In the genomic region with DNA sequence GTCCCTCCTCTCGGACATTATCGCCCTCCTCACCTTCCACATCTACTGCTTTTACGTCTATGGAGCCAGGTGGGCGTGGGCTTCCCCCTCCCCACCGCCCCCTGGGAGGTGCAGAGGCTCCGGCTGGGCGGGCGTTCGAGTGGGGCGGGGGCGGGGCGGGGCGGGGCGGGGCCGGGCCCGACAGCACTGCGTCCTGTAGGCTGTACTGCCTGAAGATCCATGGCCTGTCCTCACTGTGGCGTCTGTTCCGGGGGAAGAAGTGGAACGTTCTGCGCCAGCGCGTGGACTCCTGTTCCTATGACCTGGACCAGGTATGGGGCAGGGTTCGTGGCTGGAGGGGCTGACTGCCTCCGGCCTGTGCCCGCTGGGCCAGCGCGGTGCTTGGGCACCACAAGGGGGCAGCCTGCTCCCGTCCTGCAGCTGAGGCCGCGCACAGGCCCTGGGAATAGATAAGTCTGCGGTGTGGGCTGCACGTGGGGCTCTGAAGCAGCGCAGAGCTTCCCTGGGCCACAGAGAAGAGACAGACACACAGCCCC, we compare ENCODE assay signal across 7 cellular contexts. TPM values are rescaled to one million over a fixed set of nuclear protein-coding genes. Genes with fewer than 3 reads are reported as not detected.
DNase-seq lines count a peak whose midpoint lies in the region; ATAC-seq and TF ChIP-seq lines count a peak whose summit lies in the region.

No MANE protein-coding gene starts in this region.

- no peak overlapping the region for H3K27ac Mint-ChIP-seq in activated CD8-positive, alpha-beta memory T cell treated with anti-CD3 and anti-CD28 coated beads, Interleukin-2, amount 10 ng/mL, durations not matched to agents 7 days and 5 days

- peak overlapping the region in 1 of 4 donors; percentile 19 for H3K27ac ChIP-seq in esophagus squamous epithelium
- H3K27ac ChIP-seq in neural cell (ENCODE audit: low read length), result no peak overlapping the region
- H3K27ac ChIP-seq in thyroid gland, result no peak overlapping the region
- no peak overlapping the region for H3K27ac ChIP-seq in SJCRH30

- H3K9me3 ChIP-seq in esophagus squamous epithelium, result no peaks in the 10 kb centered on the region
- H3K9me3 ChIP-seq in neural cell (ENCODE audit: low read length), result no peaks in the 10 kb centered on the region
- H3K9me3 ChIP-seq in thyroid gland, result no peaks in the 10 kb centered on the region
- no peaks in the 10 kb centered on the region for H3K9me3 ChIP-seq in SJCRH30 (replicated peaks)

- H2AFZ ChIP-seq in neural cell (ENCODE audit: low read depth, low read length), result no peak overlapping the region

- H3K4me2 ChIP-seq in neural cell (ENCODE audit: low read length), result no peak overlapping the region

- H3K27me3 ChIP-seq in esophagus squamous epithelium (no peaks in the 10 kb centered on the region), neural cell (ENCODE audit: insufficient read depth, low read depth, low read length) (no peaks in the 10 kb centered on the region), thyroid gland (no peaks in the 10 kb centered on the region), SJCRH30 (no peaks in the 10 kb centered on the region)

- TF ChIP-seq POLR2A in esophagus squamous epithelium (IDR thresholded peaks at IDR 0.05) (no peak), thyroid gland (IDR thresholded peaks at IDR 0.05) (no peak)

- no peak for TF ChIP-seq EP300 in neural cell (conservative IDR thresholded peaks at IDR 0.05; ENCODE audit: poor library complexity, severe bottlenecking)

- no peaks in the 10 kb centered on the region for H3K79me2 ChIP-seq in neural cell (replicated peaks; ENCODE audit: insufficient read depth, low read length)

- CTCF ChIA-PET in activated CD8-positive, alpha-beta memory T cell treated with anti-CD3 and anti-CD28 coated beads, Interleukin-2, amount 10 ng/mL, durations not matched to agents 7 days and 5 days (lab: Charles Lee), result interaction anchor here (0.5 to 1.4 kb wide), 10 partner anchors 9 to 842 kb away, joined by 3 to 9 read pairs (median 4); partner anchors contain the start of genes METTL26, RHOT2 and STUB1

- ATAC-seq in activated CD8-positive, alpha-beta memory T cell treated with anti-CD3 and anti-CD28 coated beads, Interleukin-2, amount 10 ng/mL, durations not matched to agents 7 days and 5 days, result peak; percentile 93

- H3K9me2 ChIP-seq in neural cell (ENCODE audit: insufficient read depth, low read length), result no peaks in the 10 kb centered on the region

- peaks cover 3% of the 10 kb centered on the region for H3K4me1 Mint-ChIP-seq in activated CD8-positive, alpha-beta memory T cell treated with anti-CD3 and anti-CD28 coated beads, Interleukin-2, amount 10 ng/mL, durations not matched to agents 7 days and 5 days

- peak; percentile 96 for TF ChIP-seq CTCF in GM13977 (IDR thresholded peaks at IDR 0.05; ENCODE audit: extremely low read depth, insufficient read depth, missing control alignments)
- TF ChIP-seq CTCF in esophagus squamous epithelium (IDR thresholded peaks at IDR 0.05), result peak; percentile 70 to 94 (median 86)
- peak; percentile 40 for TF ChIP-seq CTCF in neural cell (IDR thresholded peaks at IDR 0.05; ENCODE audit: poor library complexity, severe bottlenecking)
- peak; percentile 20 to 61 (median 36) for TF ChIP-seq CTCF in thyroid gland (IDR thresholded peaks at IDR 0.05)

- no peaks in the 10 kb centered on the region for H3K27me3 Mint-ChIP-seq in activated CD8-positive, alpha-beta memory T cell treated with anti-CD3 and anti-CD28 coated beads, Interleukin-2, amount 10 ng/mL, durations not matched to agents 7 days and 5 days

- 45 to 83% methylated on average over 2 to 4 of the region's 34 CpGs for WGBS in esophagus squamous epithelium, 2 donors
- WGBS in thyroid gland, 2 donors, result 32 to 84% methylated on average over 5 to 12 of the region's 34 CpGs

- no peaks in the 10 kb centered on the region for H4K20me1 ChIP-seq in neural cell (ENCODE audit: insufficient read depth)

- intact Hi-C loops in esophagus squamous epithelium (cut with DNase I) (no loop called here), thyroid gland (cut with DNase I) (no loop called here)

- no peaks in the 10 kb centered on the region for H3F3A ChIP-seq in neural cell (ENCODE audit: insufficient read depth, low read length, poor library complexity, severe bottlenecking)

- peaks cover 0 to 16% (median 5%) of the 10 kb centered on the region in 3 donors for H3K4me1 ChIP-seq in esophagus squamous epithelium
- H3K4me1 ChIP-seq in thyroid gland, result no peaks in the 10 kb centered on the region
- H3K4me1 ChIP-seq in SJCRH30, result no peaks in the 10 kb centered on the region; the same call in 1 of the 2 replicates

- H3K4me3 ChIP-seq in esophagus squamous epithelium (peak overlapping the region in 1 of 4 donors; percentile 35), neural cell (ENCODE audit: low read length) (no peak overlapping the region), thyroid gland (replicated peaks in 1 of 3) (no peak overlapping the region), SJCRH30 (no peak overlapping the region)

- H3K9ac ChIP-seq in neural cell (ENCODE audit: low read length), result no peak overlapping the region

- DNase-seq in GM13977 (ENCODE audit: low spot score) (peak; percentile 89), NCI-H460 (ENCODE audit: extremely low read depth, low read depth) (peak; percentile 60), esophagus squamous epithelium (lab: John Stamatoyannopoulos, UW) (no peak), thyroid gland (peak; percentile 51 to 65), SJCRH30 (no peak)
- peak; percentile 81 for DNase-seq in activated CD8-positive, alpha-beta memory T cell treated with anti-CD3 and anti-CD28 coated beads, Interleukin-2, amount 10 ng/mL, durations not matched to agents 7 days and 5 days

- H3K36me3 ChIP-seq in esophagus squamous epithelium (peaks cover 6 to 38% (median 7%) of the 10 kb centered on the region in 3 donors), neural cell (ENCODE audit: insufficient read depth, low read length) (no peaks in the 10 kb centered on the region), thyroid gland (peaks cover 15 to 21% of the 10 kb centered on the region in 2 donors), SJCRH30 (no peaks in the 10 kb centered on the region)

- no peaks in the 10 kb centered on the region for H3K36me3 Mint-ChIP-seq in activated CD8-positive, alpha-beta memory T cell treated with anti-CD3 and anti-CD28 coated beads, Interleukin-2, amount 10 ng/mL, durations not matched to agents 7 days and 5 days

- TF ChIP-seq RAD21 in neural cell (conservative IDR thresholded peaks at IDR 0.05), result peak; percentile 14

- in situ Hi-C loops in GM13977 (cut with MboI; ENCODE audit: low pct_unique_long_range_greater_than_20kb, low sequenced_read_pairs, unreplicated experiment), result no loop called here

- no peak overlapping the region for H3K4me3 Mint-ChIP-seq in activated CD8-positive, alpha-beta memory T cell treated with anti-CD3 and anti-CD28 coated beads, Interleukin-2, amount 10 ng/mL, durations not matched to agents 7 days and 5 days

- H3K9me3 Mint-ChIP-seq in activated CD8-positive, alpha-beta memory T cell treated with anti-CD3 and anti-CD28 coated beads, Interleukin-2, amount 10 ng/mL, durations not matched to agents 7 days and 5 days (ENCODE audit: low read depth), result no peaks in the 10 kb centered on the region

RNA-seq across cellular contexts. Expression of gene PIGQ, which starts 9.2 kb away (rescaled TPM):
- 16.7 and 18.3 TPM in 2 replicates for total RNA-seq in NCI-H460 (2014; rRNA removed; shearing (Covaris generic))
- 177 and 190 TPM in 2 replicates for polyA plus RNA-seq in NCI-H460 (2014; cell fraction: nucleus; rRNA removed)
- total RNA-seq in activated CD8-positive, alpha-beta memory T cell treated with anti-CD3 and anti-CD28 coated beads, Interleukin-2, amount 10 ng/mL, durations not matched to agents 7 days and 5 days, result 10 to 100 TPM; 38.8 to 41.0 TPM
- total RNA-seq in esophagus squamous epithelium (10 to 100 TPM; 15.9 to 24.0 (median 20.4) TPM), thyroid gland (100 to 1,000 TPM in 3 of 4 donors, 10 to 100 TPM in 1; 69.6 to 125 (median 108) TPM)
- polyA plus RNA-seq in neural cell, result 69.2 and 78.8 TPM in 2 replicates
- 29.6 and 39.7 TPM in 2 replicates for polyA minus RNA-seq in neural cell
- total RNA-seq in SJCRH30 (2014; rRNA removed; shearing (Covaris generic)), result 20.9 and 24.4 TPM in 2 replicates

RNA-seq across cellular contexts. Expression of gene RAB40C, which starts 10.9 kb away (rescaled TPM):
- total RNA-seq in NCI-H460 (2014; rRNA removed; shearing (Covaris generic)), result 10.7 and 11.9 TPM in 2 replicates
- polyA plus RNA-seq in NCI-H460 (2014; cell fraction: nucleus; rRNA removed), result 21.1 and 22.3 TPM in 2 replicates
- total RNA-seq in activated CD8-positive, alpha-beta memory T cell treated with anti-CD3 and anti-CD28 coated beads, Interleukin-2, amount 10 ng/mL, durations not matched to agents 7 days and 5 days, result 10 to 100 TPM; 13.3 to 14.0 TPM
- total RNA-seq in esophagus squamous epithelium (10 to 100 TPM; 14.2 to 31.4 (median 20.3) TPM), thyroid gland (10 to 100 TPM; 17.7 to 24.4 (median 18.4) TPM)
- polyA plus RNA-seq in neural cell, result 40.7 and 44.5 TPM in 2 replicates
- 24.3 and 35.5 TPM in 2 replicates for polyA minus RNA-seq in neural cell
- total RNA-seq in SJCRH30 (2014; rRNA removed; shearing (Covaris generic)), result 13.2 and 14.4 TPM in 2 replicates

RNA-seq across cellular contexts. Expression of gene NHLRC4, which starts 12.1 kb away (rescaled TPM):
- 0.12 and 0.35 TPM in 2 replicates for total RNA-seq in NCI-H460 (2014; rRNA removed; shearing (Covaris generic))
- polyA plus RNA-seq in NCI-H460 (2014; cell fraction: nucleus; rRNA removed), result 1.2 and 2.0 TPM in 2 replicates
- total RNA-seq in activated CD8-positive, alpha-beta memory T cell treated with anti-CD3 and anti-CD28 coated beads, Interleukin-2, amount 10 ng/mL, durations not matched to agents 7 days and 5 days, result 1 to 10 TPM in 1 of 2 experiments, under 1 TPM in 1; 0.94 to 1.2 TPM
- total RNA-seq in esophagus squamous epithelium (under 1 TPM in 3 of 4 donors, not detected in 1; 0.09 to 0.95 (median 0.59) TPM), thyroid gland (under 1 TPM in 3 of 4 donors, not detected in 1; 0.63 to 0.81 (median 0.67) TPM)
- not detected in 2 replicates for polyA plus RNA-seq in neural cell
- not detected in 2 replicates for polyA minus RNA-seq in neural cell
- 0.08 TPM in 1 of 2 replicates, not detected in the other for total RNA-seq in SJCRH30 (2014; rRNA removed; shearing (Covaris generic))

RNA-seq across cellular contexts. Expression of gene PRR35, which starts 18.7 kb away (rescaled TPM):
- total RNA-seq in NCI-H460 (2014; rRNA removed; shearing (Covaris generic)), result 0.05 TPM in 1 of 2 replicates, not detected in the other
- polyA plus RNA-seq in NCI-H460 (2014; cell fraction: nucleus; rRNA removed), result 0.07 TPM in 1 of 2 replicates, not detected in the other
- total RNA-seq in activated CD8-positive, alpha-beta memory T cell treated with anti-CD3 and anti-CD28 coated beads, Interleukin-2, amount 10 ng/mL, durations not matched to agents 7 days and 5 days, result not detected
- total RNA-seq in esophagus squamous epithelium, result not detected
- not detected in 2 replicates for polyA plus RNA-seq in neural cell
- polyA minus RNA-seq in neural cell, result not detected in 2 replicates
- not detected for total RNA-seq in thyroid gland
- not detected in 2 replicates for total RNA-seq in SJCRH30 (2014; rRNA removed; shearing (Covaris generic))

RNA-seq across cellular contexts. Expression of gene CAPN15, which starts 51.4 kb away (rescaled TPM):
- 32.4 and 41.4 TPM in 2 replicates for total RNA-seq in NCI-H460 (2014; rRNA removed; shearing (Covaris generic))
- polyA plus RNA-seq in NCI-H460 (2014; cell fraction: nucleus; rRNA removed), result 116 and 128 TPM in 2 replicates
- 100 to 1,000 TPM; 113 to 121 TPM for total RNA-seq in activated CD8-positive, alpha-beta memory T cell treated with anti-CD3 and anti-CD28 coated beads, Interleukin-2, amount 10 ng/mL, durations not matched to agents 7 days and 5 days
- total RNA-seq in esophagus squamous epithelium (10 to 100 TPM; 29.4 to 69.6 (median 52.4) TPM), thyroid gland (10 to 100 TPM; 19.6 to 42.6 (median 29.0) TPM)
- polyA plus RNA-seq in neural cell, result 11.5 and 15.6 TPM in 2 replicates
- polyA minus RNA-seq in neural cell, result 19.0 and 21.2 TPM in 2 replicates
- total RNA-seq in SJCRH30 (2014; rRNA removed; shearing (Covaris generic)), result 48.8 and 54.0 TPM in 2 replicates

Comparison
In these comparisons a context has a peak if more than half of its experiments do, and no peak if none do; other contexts are left out.
1. DNase-seq: peak in GM13977 (single experiment), NCI-H460 (single experiment), activated CD8-positive, alpha-beta memory T cell treated with anti-CD3 and anti-CD28 coated beads, Interleukin-2, amount 10 ng/mL, durations not matched to agents 7 days and 5 days (single experiment) and thyroid gland (2 of 2); none in esophagus squamous epithelium (single experiment) and SJCRH30 (0 of 2).
2. CTCF ChIP-seq: peak in every context shown above with its lines; median percentile 96 in GM13977; 86 in esophagus squamous epithelium; 40 in neural cell; 36 in thyroid gland.